ENCODE assay signal across 8 cellular contexts in genomic region chr13:97434417-97435296, GRCh38. TPM values are rescaled to one million over a fixed set of nuclear protein-coding genes. Genes with fewer than 3 reads are reported as not detected.
DNase-seq lines count a peak whose midpoint lies in the region; ATAC-seq and TF ChIP-seq lines count a peak whose summit lies in the region.

No MANE protein-coding gene starts in this region.

- ATAC-seq in DND-41 (ENCODE audit: insufficient read depth, low read depth) (no peak), GM21737 (IDR thresholded peaks at IDR 0.05; ENCODE audit: unreplicated experiment) (no peak)
- peak in 1 of 2 donors; percentile 2 for ATAC-seq in activated T-cell treated with anti-CD3 and anti-CD28 coated beads, Interleukin-2, amount 50 U/mL, for 72 hours (replicated peaks in 1 of 2)

- peaks cover 63% of the 10 kb centered on the region for H3K79me2 ChIP-seq in DND-41 (ENCODE audit: insufficient read depth, low read length)
- peaks cover 65% of the 10 kb centered on the region for H3K79me2 ChIP-seq in neural progenitor cell (ENCODE audit: low read depth)

- peak overlapping the region; percentile 76 for H3K27ac Mint-ChIP-seq in activated T-cell treated with anti-CD3 and anti-CD28 coated beads, Interleukin-2, amount 50 U/mL, for 72 hours
- H3K27ac Mint-ChIP-seq in neural progenitor cell, result peak overlapping the region; percentile 75

- peak overlapping the region; percentile 77 for H3K4me2 ChIP-seq in DND-41 (ENCODE audit: insufficient read depth, low read length)
- peak overlapping the region; percentile 96 for H3K4me2 ChIP-seq in neural progenitor cell

- H3K36me3 Mint-ChIP-seq in activated T-cell treated with anti-CD3 and anti-CD28 coated beads, Interleukin-2, amount 50 U/mL, for 72 hours (ENCODE audit: insufficient read depth in 2 of 2), result peaks cover 1 to 2% of the 10 kb centered on the region in 2 donors
- peaks cover 4% of the 10 kb centered on the region for H3K36me3 Mint-ChIP-seq in neural progenitor cell

- peaks cover 26% of the 10 kb centered on the region for H3K4me1 Mint-ChIP-seq in activated T-cell treated with anti-CD3 and anti-CD28 coated beads, Interleukin-2, amount 50 U/mL, for 72 hours (ENCODE audit: low read depth)
- H3K4me1 Mint-ChIP-seq in neural progenitor cell, result peaks cover 36% of the 10 kb centered on the region

- peaks cover 65% of the 10 kb centered on the region for H3K4me1 ChIP-seq in DND-41 (ENCODE audit: insufficient read depth, low read length)
- peaks cover 23% of the 10 kb centered on the region for H3K4me1 ChIP-seq in neural progenitor cell

- H3K36me3 ChIP-seq in DND-41 (ENCODE audit: insufficient read depth, low read length), result peaks cover 10% of the 10 kb centered on the region
- H3K36me3 ChIP-seq in neural progenitor cell, result no peaks in the 10 kb centered on the region

- peak overlapping the region; percentile 90 to 95 for H3K4me3 Mint-ChIP-seq in activated T-cell treated with anti-CD3 and anti-CD28 coated beads, Interleukin-2, amount 50 U/mL, for 72 hours
- H3K4me3 Mint-ChIP-seq in neural progenitor cell, result peak overlapping the region; percentile 96

- peaks cover 18% of the 10 kb centered on the region for H3F3A ChIP-seq in neural progenitor cell (ENCODE audit: low read depth)

- H3K27me3 Mint-ChIP-seq in activated T-cell treated with anti-CD3 and anti-CD28 coated beads, Interleukin-2, amount 50 U/mL, for 72 hours (ENCODE audit: low read depth), result peaks cover 6% of the 10 kb centered on the region
- no peaks in the 10 kb centered on the region for H3K27me3 Mint-ChIP-seq in neural progenitor cell (ENCODE audit: insufficient read depth, low read depth)

- TF ChIP-seq CTCF in DND-41 (IDR thresholded peaks at IDR 0.05; ENCODE audit: borderline replicate concordance, extremely low read depth, low read length, poor library complexity, severe bottlenecking) (no peak), fibroblast of mammary gland (conservative IDR thresholded peaks at IDR 0.05; ENCODE audit: control insufficient read depth, insufficient read depth, low read depth, low read length) (no peak), neural progenitor cell (IDR thresholded peaks at IDR 0.05) (no peak)

- peak overlapping the region; percentile 63 for H3K27ac ChIP-seq in DND-41 (ENCODE audit: low read length)
- H3K27ac ChIP-seq in neural progenitor cell, result peak overlapping the region; percentile 72
- H3K27ac ChIP-seq in substantia nigra (ENCODE audit: low read depth, low read length, poor library complexity, severe bottlenecking), result peak overlapping the region; percentile 68

- H3K9me3 Mint-ChIP-seq in activated T-cell treated with anti-CD3 and anti-CD28 coated beads, Interleukin-2, amount 50 U/mL, for 72 hours, result no peaks in the 10 kb centered on the region
- no peaks in the 10 kb centered on the region for H3K9me3 Mint-ChIP-seq in neural progenitor cell

- peak overlapping the region; percentile 46 to 75 for H3K4me3 ChIP-seq in DND-41 (ENCODE audit: low read depth in 1 of 2, low read length in 2 of 2)
- peak overlapping the region; percentile 70 for H3K4me3 ChIP-seq in fibroblast of mammary gland (ENCODE audit: control insufficient read depth, low read depth, low read length)
- peak overlapping the region; percentile 98 for H3K4me3 ChIP-seq in neural progenitor cell

- DNase-seq in DND-41 (peak; percentile 50), HCEC 1CT (peak; percentile 39), NCI-H510A (lab: John Stamatoyannopoulos, UW) (peak; percentile 26), fibroblast of mammary gland (ENCODE audit: low read depth) (peak; percentile 24), neural progenitor cell (ENCODE audit: low spot score) (no peak), substantia nigra (lab: John Stamatoyannopoulos, UW) (peak in 41 of 49 donors; percentile 2 to 68 (median 40))
- peak; percentile 48 to 55 for DNase-seq in activated T-cell treated with anti-CD3 and anti-CD28 coated beads, Interleukin-2, amount 50 U/mL, for 72 hours

- H3K9me3 ChIP-seq in DND-41 (ENCODE audit: insufficient read depth, low read length, severe bottlenecking) (no peaks in the 10 kb centered on the region), neural progenitor cell (ENCODE audit: low read depth) (no peaks in the 10 kb centered on the region)

- H2AFZ ChIP-seq in DND-41 (ENCODE audit: low read depth, low read length) (peak overlapping the region; percentile 83), neural progenitor cell (replicated peaks) (peak overlapping the region; percentile 92)

- H3K9ac ChIP-seq in DND-41 (ENCODE audit: low read depth, low read length) (peak overlapping the region; percentile 60), neural progenitor cell (peak overlapping the region; percentile 78)

- H4K20me1 ChIP-seq in DND-41 (ENCODE audit: insufficient read depth, low read length) (peaks cover 8% of the 10 kb centered on the region; the same call in 1 of the 2 replicates), neural progenitor cell (ENCODE audit: low read depth) (peaks cover 40% of the 10 kb centered on the region)

- H3K27me3 ChIP-seq in DND-41 (ENCODE audit: insufficient read depth, low read length, poor library complexity) (no peaks in the 10 kb centered on the region), neural progenitor cell (no peaks in the 10 kb centered on the region)

RNA-seq across cellular contexts. Expression of gene RAP2A, which starts 0.7 kb away (rescaled TPM):
- 10 to 100 TPM; 24.9 to 33.5 TPM for total RNA-seq in activated T-cell treated with anti-CD3 and anti-CD28 coated beads, Interleukin-2, amount 50 U/mL, for 72 hours
- total RNA-seq in neural progenitor cell (ENCODE audit: low replicate concordance), result 46.9 and 70.9 TPM in 2 replicates
